In genomic region chr6:123829302-123829953, GRCh38 we compare ENCODE assay signal across 12 cellular contexts. TPM values are rescaled to one million over a fixed set of nuclear protein-coding genes. Genes with fewer than 3 reads are reported as not detected.
DNase-seq lines count a peak whose midpoint lies in the region; ATAC-seq and TF ChIP-seq lines count a peak whose summit lies in the region.
"Had no signal": no experiment of that assay in that cellular context is flagged by ENCODE, and none has a peak within 500 bp of the region (broad histone marks: within the 10 kb centered on the region; RNA-seq: fewer than 3 reads in every experiment).

No MANE protein-coding gene starts in this region.

- BruUV-seq in A673 (replicated peaks; lab: Mats Ljungman, UMichigan): no TSS peak

- CTCF ChIA-PET in A673 (lab: Charles Lee): no interaction called here

- intact Hi-C loops in A673 (cut with micrococcal nuclease; ENCODE audit: unreplicated experiment): no loop called here

- ATAC-seq in left lobe of liver (no peak), HG02588 (IDR thresholded peaks at IDR 0.05; ENCODE audit: unreplicated experiment) (no peak)
- ATAC-seq: activated T-helper 17 cell treated with anti-CD3 and anti-CD28 coated beads, Interleukin-2, amount 50 U/mL, for 72 hours; PC-3 had no signal

- POLR2A ChIA-PET in A673 (lab: Charles Lee; ENCODE audit: low non-redundant PET): no interaction called here

- H3K9me3 ChIP-seq in A673 (ENCODE audit: low read depth, low read length, poor library complexity, severe bottlenecking): no peaks in the 10 kb centered on the region

- H3K36me3 ChIP-seq in A673 (ENCODE audit: insufficient read depth, low read length, poor library complexity, severe bottlenecking) (no peaks in the 10 kb centered on the region), brain microvascular endothelial cell (replicated peaks) (no peaks in the 10 kb centered on the region), kidney epithelial cell (ENCODE audit: control insufficient read depth, insufficient read depth, low read length) (no peaks in the 10 kb centered on the region)

- peaks cover 8% of the 10 kb centered on the region for H3K4me1 ChIP-seq in A673 (ENCODE audit: insufficient read depth, low read length, poor library complexity, severe bottlenecking)

- H3K27ac ChIP-seq in A673 (ENCODE audit: low read depth, low read length, poor library complexity, severe bottlenecking) (no peak overlapping the region), brain microvascular endothelial cell (no peak overlapping the region)

- in situ Hi-C loops in brain microvascular endothelial cell (cut with HindIII; ENCODE audit: low pct_ligation_motif_present, low sequenced_read_pairs): no loop called here

- H3K27me3 ChIP-seq in A673 (replicated peaks; ENCODE audit: insufficient read depth, low read depth, low read length, poor library complexity) (peaks cover 91% of the 10 kb centered on the region), brain microvascular endothelial cell (replicated peaks) (no peaks in the 10 kb centered on the region), kidney epithelial cell (ENCODE audit: control insufficient read depth, insufficient read depth, low read length) (no peaks in the 10 kb centered on the region)

- TF ChIP-seq CTCF in A673 (conservative IDR thresholded peaks at IDR 0.05; ENCODE audit: low read depth, low read length) (no peak), brain microvascular endothelial cell (IDR thresholded peaks at IDR 0.05; ENCODE audit: low read depth, low read length, missing control alignments) (no peak), kidney epithelial cell (IDR thresholded peaks at IDR 0.05; ENCODE audit: insufficient read depth, low read length, poor library complexity, severe bottlenecking) (no peak)

- H3K4me3 ChIP-seq in A673 (ENCODE audit: low read depth, low read length, poor library complexity, severe bottlenecking) (no peak overlapping the region), brain microvascular endothelial cell (ENCODE audit: low read depth, low read length) (no peak overlapping the region), kidney epithelial cell (ENCODE audit: low read depth, low read length) (no peak overlapping the region)

- DNase-seq in A673 (ENCODE audit: low spot score): peak; percentile 11
- DNase-seq in HT1080 (ENCODE audit: low read depth): peak; percentile 74
- peak; percentile 24 for DNase-seq in brain microvascular endothelial cell
- peak; percentile 68 for DNase-seq in kidney epithelial cell (ENCODE audit: low read depth)
- no peak for DNase-seq in SW480 (ENCODE audit: low spot score)
- no peak for DNase-seq in activated naive CD4-positive, alpha-beta T cell treated with anti-CD3 and anti-CD28 coated beads, Interleukin-2, amount 50 U/mL, for 16 hours
- DNase-seq in left lobe of liver (ENCODE audit: low spot score): no peak
- DNase-seq: midbrain, NCI-H2171, PC-3 had no signal

RNA-seq across cellular contexts. Expression of gene NKAIN2, which starts 25.8 kb away (rescaled TPM):
- 1.2 and 2.2 TPM in 2 replicates for total RNA-seq in A673 (2021)
- total RNA-seq in HT1080 (2014; rRNA removed; shearing (Covaris generic)): not detected in 2 replicates
- polyA plus RNA-seq in HT1080 (2015; cell fraction: cytosol; rRNA removed): not detected in 2 replicates
- not detected in 2 replicates for polyA plus RNA-seq in HT1080 (2015; cell fraction: nucleus; rRNA removed)
- total RNA-seq in kidney epithelial cell: 0.55 TPM in 1 of 2 replicates, not detected in the other
- not detected for total RNA-seq in left lobe of liver
- total RNA-seq: activated T-helper 17 cell treated with anti-CD3 and anti-CD28 coated beads, Interleukin-2, amount 50 U/mL, for 72 hours; PC-3 had no signal

Comparison
In these comparisons a context has a peak if more than half of its experiments do, and no peak if none do; other contexts are left out.
1. DNase-seq: peak in A673 (single experiment), HT1080 (single experiment), brain microvascular endothelial cell (single experiment) and kidney epithelial cell (single experiment); none in SW480 (single experiment), activated naive CD4-positive, alpha-beta T cell treated with anti-CD3 and anti-CD28 coated beads, Interleukin-2, amount 50 U/mL, for 16 hours (single experiment) and left lobe of liver (single experiment).